8 cellular contexts compared by ENCODE assay signal in the genomic region with DNA sequence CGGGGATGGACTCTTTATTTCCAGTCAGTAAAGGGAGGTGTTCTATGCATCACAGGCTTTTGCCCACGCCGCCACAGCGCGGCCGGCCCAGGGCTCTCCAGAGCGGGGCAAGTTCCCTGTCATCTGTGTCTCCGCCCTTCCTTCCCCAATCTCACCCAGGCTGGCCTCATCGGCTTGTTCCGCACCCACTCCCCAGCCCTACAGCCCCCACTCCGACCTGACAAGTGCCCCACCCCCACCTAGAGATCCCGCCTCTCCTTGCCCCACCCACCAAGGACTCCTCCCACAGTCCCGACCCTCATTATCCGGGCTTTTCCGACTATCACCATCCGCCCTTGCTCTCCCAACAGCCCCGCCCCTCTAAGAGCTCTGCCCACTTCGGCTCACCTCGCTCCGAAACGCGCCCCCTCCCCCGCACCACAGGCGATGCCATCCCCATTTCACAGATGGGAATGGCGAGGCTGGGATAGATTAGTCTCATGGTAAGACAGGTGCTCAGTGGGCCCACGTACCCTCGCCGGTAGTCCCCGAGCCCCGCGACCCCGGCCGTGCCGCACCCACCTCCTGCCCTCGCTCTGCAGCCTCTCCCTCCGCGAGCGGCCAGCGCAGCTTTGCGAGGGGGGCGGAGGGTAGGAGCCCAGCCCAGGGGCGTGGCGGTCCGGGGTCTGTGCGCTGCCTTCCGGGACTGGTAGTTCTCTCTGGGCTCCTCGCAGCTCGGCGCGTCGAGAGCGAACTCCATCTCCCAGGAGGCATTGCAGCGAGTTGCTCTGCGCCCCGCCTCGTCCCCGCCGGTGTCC. TPM values are rescaled to one million over a fixed set of nuclear protein-coding genes. Genes with fewer than 3 reads are reported as not detected.
DNase-seq lines count a peak whose midpoint lies in the region; ATAC-seq and TF ChIP-seq lines count a peak whose summit lies in the region.

A gene with protein sequence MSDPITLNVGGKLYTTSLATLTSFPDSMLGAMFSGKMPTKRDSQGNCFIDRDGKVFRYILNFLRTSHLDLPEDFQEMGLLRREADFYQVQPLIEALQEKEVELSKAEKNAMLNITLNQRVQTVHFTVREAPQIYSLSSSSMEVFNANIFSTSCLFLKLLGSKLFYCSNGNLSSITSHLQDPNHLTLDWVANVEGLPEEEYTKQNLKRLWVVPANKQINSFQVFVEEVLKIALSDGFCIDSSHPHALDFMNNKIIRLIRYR (minus strand): TSS at position 615 of the 797 bp plus-strand sequence. CDS start 14,072 bp downstream, outside the sequence.

- 0 to 1% methylated on average over 52 to 58 of the region's 58 CpGs for WGBS in heart right ventricle, 2 donors

- ATAC-seq in HG02884 (IDR thresholded peaks at IDR 0.05; ENCODE audit: unreplicated experiment) = peak; percentile 93
- peak; percentile 97 to 98 (median 98) for ATAC-seq in heart right ventricle

- no peaks in the 10 kb centered on the region for H3K27me3 ChIP-seq in heart right ventricle

- no peaks in the 10 kb centered on the region for H3K9me3 Mint-ChIP-seq in type B pancreatic cell

- TF ChIP-seq POLR2A in GM15510 (IDR thresholded peaks at IDR 0.05; ENCODE audit: borderline replicate concordance, extremely low read depth, insufficient read length) = peak; percentile 63

- intact Hi-C loops in heart right ventricle (cut with DNase I) = loop anchor here in 5 of 10 donors (2.0 to 5.0 kb wide), 3 partner anchors 46 to 51 kb away; partner anchors contain the start of gene ALG8 (in 3 of the 5)
- intact Hi-C loops in posterior cingulate gyrus (cut with DNase I) = loop anchor here (5.0 kb wide), 1 partner anchor 196 kb away; the partner anchor contains the start of gene INTS4

- peak within 1 kb of the TSS; percentile 68 to 89 (median 82) for H3K4me3 ChIP-seq in heart right ventricle

- H3K9me3 ChIP-seq in heart right ventricle = no peaks in the 10 kb centered on the region

- H3K4me1 ChIP-seq in heart right ventricle = peaks cover 6 to 56% (median 36%) of the 10 kb centered on the region in 9 donors

- no peaks in the 10 kb centered on the region for H3K36me3 Mint-ChIP-seq in type B pancreatic cell

- peak; percentile 89 for DNase-seq in NCI-H146 treated with DMSO at 0.1 percent for 48 hours (lab: John Stamatoyannopoulos, UW; ENCODE audit: unreplicated experiment)
- peak; percentile 80 to 95 (median 85) for DNase-seq in T-helper 1 cell
- peak; percentile 96 for DNase-seq in amniotic epithelial cell (ENCODE audit: low read depth)
- DNase-seq in heart right ventricle = peak; percentile 97 to 98
- peak; percentile 94 to 100 (median 97) for DNase-seq in posterior cingulate gyrus
- DNase-seq in type B pancreatic cell (ENCODE audit: extremely low spot score, unreplicated experiment) = peak; percentile 95

- peak within 1 kb of the TSS; percentile 96 for H3K27ac Mint-ChIP-seq in type B pancreatic cell

- H3K27me3 Mint-ChIP-seq in type B pancreatic cell = no peaks in the 10 kb centered on the region

- H3K27ac ChIP-seq in heart right ventricle = peak within 1 kb of the TSS; percentile 34 to 90 (median 84)

- peak within 1 kb of the TSS; percentile 99 for H3K4me3 Mint-ChIP-seq in type B pancreatic cell

- TF ChIP-seq CTCF in heart right ventricle (IDR thresholded peaks at IDR 0.05) (peak in 1 of 9 donors; percentile 3), type B pancreatic cell (conservative IDR thresholded peaks at IDR 0.05) (no peak)

- H3K36me3 ChIP-seq in heart right ventricle = peaks cover 0 to 25% (median 0%) of the 10 kb centered on the region in 9 donors

- peaks cover 37% of the 10 kb centered on the region for H3K4me1 Mint-ChIP-seq in type B pancreatic cell (ENCODE audit: unreplicated experiment)

RNA-seq across cellular contexts. Expression of the gene that starts here (rescaled TPM):
- total RNA-seq in heart right ventricle (1 to 10 TPM; 4.2 to 9.9 (median 6.7) TPM), type B pancreatic cell (ENCODE audit: low replicate concordance) (9.7 and 10.7 TPM in 2 replicates)
- polyA plus RNA-seq in heart right ventricle = 1 to 10 TPM; 4.5 to 5.0 TPM

Comparison
In these comparisons a context has a peak if more than half of its experiments do, and no peak if none do; other contexts are left out.
1. Peak in every context shown above with its lines: DNase-seq, ATAC-seq, H3K4me3 ChIP-seq and H3K27ac ChIP-seq.